8 cellular contexts compared by ENCODE assay signal in the genomic region with DNA sequence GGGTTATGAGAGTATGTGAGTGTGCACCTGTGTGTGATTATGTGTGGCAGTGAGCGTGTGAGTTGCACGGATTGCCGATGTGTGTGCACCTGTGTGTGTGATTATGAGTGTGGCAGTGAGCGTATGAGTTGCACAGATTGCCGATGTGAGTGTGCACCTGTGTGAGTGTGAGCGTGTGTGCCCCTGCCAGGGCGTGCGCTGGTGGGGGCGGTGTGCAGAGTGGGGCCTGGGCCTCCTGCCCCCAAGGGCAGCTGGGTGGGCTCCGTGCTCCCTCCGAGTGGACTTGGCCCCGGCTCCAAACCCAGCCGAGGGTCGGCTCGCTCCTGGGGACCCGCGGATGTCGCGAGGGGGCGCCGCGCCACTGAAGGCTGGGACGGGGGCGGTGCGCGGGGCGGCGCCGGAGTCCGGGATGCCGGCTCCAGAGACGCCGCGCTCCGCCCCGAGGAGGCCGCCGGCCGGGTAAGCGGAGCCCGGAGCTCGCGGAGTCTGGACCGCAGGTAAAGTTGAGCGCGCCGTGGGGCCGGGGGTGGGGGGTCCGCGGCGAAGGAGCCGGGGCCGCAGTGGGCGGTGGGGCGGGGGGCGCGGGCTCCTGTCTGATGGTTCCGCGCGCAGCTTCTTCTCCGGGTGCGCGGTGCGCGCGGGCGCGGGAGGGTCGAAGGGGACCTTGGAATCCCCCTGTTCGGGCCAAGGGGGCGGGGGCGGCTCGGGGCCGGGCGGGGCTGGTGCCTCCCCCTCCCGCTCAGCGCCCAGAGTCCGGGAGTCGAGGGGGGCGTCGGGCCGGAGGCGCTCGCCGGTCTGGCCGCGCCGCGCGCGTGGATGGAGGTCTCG. TPM values are rescaled to one million over a fixed set of nuclear protein-coding genes. Genes with fewer than 3 reads are reported as not detected.
A peak's percentile ranks its signal among the peaks of the same experiment; 100 is the strongest.
DNase-seq lines count a peak whose midpoint lies in the region; ATAC-seq, FAIRE-seq and TF ChIP-seq lines count a peak whose summit lies in the region.

A gene with protein sequence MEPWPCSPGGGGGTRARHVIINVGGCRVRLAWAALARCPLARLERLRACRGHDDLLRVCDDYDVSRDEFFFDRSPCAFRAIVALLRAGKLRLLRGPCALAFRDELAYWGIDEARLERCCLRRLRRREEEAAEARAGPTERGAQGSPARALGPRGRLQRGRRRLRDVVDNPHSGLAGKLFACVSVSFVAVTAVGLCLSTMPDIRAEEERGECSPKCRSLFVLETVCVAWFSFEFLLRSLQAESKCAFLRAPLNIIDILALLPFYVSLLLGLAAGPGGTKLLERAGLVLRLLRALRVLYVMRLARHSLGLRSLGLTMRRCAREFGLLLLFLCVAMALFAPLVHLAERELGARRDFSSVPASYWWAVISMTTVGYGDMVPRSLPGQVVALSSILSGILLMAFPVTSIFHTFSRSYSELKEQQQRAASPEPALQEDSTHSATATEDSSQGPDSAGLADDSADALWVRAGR (plus strand): TSS at position 421 of the 828 bp plus-strand sequence. CDS start 65,730 bp downstream, outside the sequence.

- H3K9me3 ChIP-seq in pancreas: no peaks in the 10 kb centered on the region

- POLR2A ChIA-PET in RWPE1 (lab: Yijun Ruan, JAX; ENCODE audit: low non-redundant PET): no interaction called here

- TF ChIP-seq CTCF in RWPE1 (conservative IDR thresholded peaks at IDR 0.05; ENCODE audit: low read depth) (no peak), pancreas (IDR thresholded peaks at IDR 0.05) (no peak)

- intact Hi-C loops in pancreas (cut with DNase I): no loop called here

- no peak for FAIRE-seq in pancreas (lab: Jason Lieb, UNC)

- peak within 1 kb of the TSS in 2 of 4 donors; percentile 9 to 42 for H3K4me3 ChIP-seq in pancreas

- 3 to 5% methylated on average over 26 to 92 of the region's 92 CpGs for WGBS in pancreas, 2 donors

- peak; percentile 38 for ATAC-seq in esophagus mucosa
- ATAC-seq in pancreas: peak in 3 of 4 donors; percentile 61 to 78 (median 66)
- ATAC-seq in HG02678 (IDR thresholded peaks at IDR 0.05; ENCODE audit: unreplicated experiment): no peak
- no peak for ATAC-seq in GM18520 (IDR thresholded peaks at IDR 0.05; ENCODE audit: unreplicated experiment)
- no peak for ATAC-seq in HG02588 (IDR thresholded peaks at IDR 0.05; ENCODE audit: unreplicated experiment)

- H3K27ac ChIP-seq in RWPE1 (no peak within 1 kb of the TSS), pancreas (no peak within 1 kb of the TSS)

- peaks cover 0 to 28% (median 5%) of the 10 kb centered on the region in 4 donors for H3K27me3 ChIP-seq in pancreas

- H3K4me1 ChIP-seq in pancreas: peaks cover 0 to 15% (median 9%) of the 10 kb centered on the region in 3 donors

- peak; percentile 26 for DNase-seq in NCI-H2196 (lab: John Stamatoyannopoulos, UW; ENCODE audit: unreplicated experiment)
- DNase-seq in NCI-H2196 treated with DMSO at 0.1 percent for 48 hours (lab: John Stamatoyannopoulos, UW; ENCODE audit: unreplicated experiment): no peak
- peak; percentile 13 for DNase-seq in RWPE1 (ENCODE audit: low spot score)
- DNase-seq in pancreas: peak in 1 of 6 donors; percentile 69

- no peaks in the 10 kb centered on the region for H3K36me3 ChIP-seq in pancreas

- CTCF ChIA-PET in RWPE1 (lab: Yijun Ruan, JAX): no interaction called here

RNA-seq across cellular contexts. Expression of the gene that starts here (rescaled TPM):
- total RNA-seq in esophagus mucosa (0.20 TPM), pancreas (under 1 TPM in 3 of 6 donors, not detected in 3; 0.12 to 0.22 (median 0.13) TPM)
- polyA plus RNA-seq in pancreas: not detected

Comparison
In these comparisons a context has a peak if more than half of its experiments do, and no peak if none do; other contexts are left out.
1. Peak in ATAC-seq in esophagus mucosa; RNA of the gene not detected or under 1 TPM.
2. Peak in ATAC-seq in pancreas; RNA of the gene not detected or under 1 TPM.